In genomic region chr5:147935032-147935431, GRCh38 we compare ENCODE assay signal across 8 cellular contexts. TPM values are rescaled to one million over a fixed set of nuclear protein-coding genes. Genes with fewer than 3 reads are reported as not detected.
DNase-seq lines count a peak whose midpoint lies in the region; ATAC-seq and TF ChIP-seq lines count a peak whose summit lies in the region.

No MANE protein-coding gene starts in this region.

- H3K4me3 ChIP-seq in BE2C (ENCODE audit: low read depth, low read length) (no peak overlapping the region), heart left ventricle (no peak overlapping the region), suprapubic skin (no peak overlapping the region)

- 4 to 9% (median 8%) methylated on average over 3 of the region's 3 CpGs for WGBS in heart left ventricle, 4 donors
- WGBS in suprapubic skin, result 5% methylated on average over 3 of the region's 3 CpGs

- H3K4me1 ChIP-seq in BE2C (no peaks in the 10 kb centered on the region), heart left ventricle (no peaks in the 10 kb centered on the region), suprapubic skin (peaks cover 12% of the 10 kb centered on the region)

- H3K27me3 ChIP-seq in BE2C (peaks cover 26% of the 10 kb centered on the region), heart left ventricle (peaks cover 0 to 4% (median 0%) of the 10 kb centered on the region in 9 donors), suprapubic skin (no peaks in the 10 kb centered on the region)

- intact Hi-C loops in heart left ventricle (cut with DNase I), result loop anchor here (1.0 to 10.0 kb wide), 9 partner anchors 46 to 310 kb away; no protein-coding TSS in a partner anchor

- H3K27ac ChIP-seq in heart left ventricle (no peak overlapping the region), suprapubic skin (no peak overlapping the region)

- DNase-seq in BE2C (no peak), Kasumi-1 (lab: John Stamatoyannopoulos, UW) (peak; percentile 78 to 81), SKM-1 (lab: John Stamatoyannopoulos, UW; ENCODE audit: unreplicated experiment) (peak; percentile 20), heart left ventricle (no peak), suprapubic skin (ENCODE audit: low spot score in 2 of 2) (no peak)

- H3K36me3 ChIP-seq in BE2C (no peaks in the 10 kb centered on the region), heart left ventricle (no peaks in the 10 kb centered on the region), suprapubic skin (no peaks in the 10 kb centered on the region)

- TF ChIP-seq POLR2A in heart left ventricle (IDR thresholded peaks at IDR 0.05) (no peak), suprapubic skin (IDR thresholded peaks at IDR 0.05) (no peak)

- peak; percentile 10 to 80 (median 77) for ATAC-seq in heart left ventricle
- ATAC-seq in HG03571 (IDR thresholded peaks at IDR 0.05; ENCODE audit: unreplicated experiment), result no peak
- no peak for ATAC-seq in HG02610 (IDR thresholded peaks at IDR 0.05; ENCODE audit: unreplicated experiment)
- ATAC-seq in HG03521 (IDR thresholded peaks at IDR 0.05; ENCODE audit: unreplicated experiment), result no peak

- no peaks in the 10 kb centered on the region for H3K9me3 ChIP-seq in BE2C
- no peaks in the 10 kb centered on the region for H3K9me3 ChIP-seq in heart left ventricle
- H3K9me3 ChIP-seq in suprapubic skin, result no peaks in the 10 kb centered on the region

- TF ChIP-seq EP300 in suprapubic skin (IDR thresholded peaks at IDR 0.05), result no peak

- peak; percentile 47 for TF ChIP-seq CTCF in BE2C (IDR thresholded peaks at IDR 0.05; ENCODE audit: low read depth, low read length)
- peak in 11 of 12 donors; percentile 34 to 65 (median 52) for TF ChIP-seq CTCF in heart left ventricle (IDR thresholded peaks at IDR 0.05)
- TF ChIP-seq CTCF in suprapubic skin (IDR thresholded peaks at IDR 0.05), result peak; percentile 20 to 21

RNA-seq across cellular contexts. Expression of gene C5orf46, which starts 28.7 kb away (rescaled TPM):
- polyA plus RNA-seq in BE2C (2012; ENCODE audit: insufficient read depth, insufficient read length, low read depth), result not detected
- 10 to 100 TPM in 1 of 9 donors, 1 to 10 TPM in 7, not detected in 1; 3.8 to 14.1 (median 6.1) TPM for total RNA-seq in heart left ventricle
- polyA plus RNA-seq in heart left ventricle, result 10 to 100 TPM in 1 of 2 donors, 1 to 10 TPM in 1; 7.9 to 28.6 TPM
- total RNA-seq in suprapubic skin, result 100 to 1,000 TPM in 2 of 4 donors, 10 to 100 TPM in 2; 28.2 to 130 (median 86.4) TPM

RNA-seq across cellular contexts. Expression of gene SCGB3A2, which starts 56.5 kb away (rescaled TPM):
- not detected for polyA plus RNA-seq in BE2C (2012; ENCODE audit: insufficient read depth, insufficient read length, low read depth)
- not detected for total RNA-seq in heart left ventricle
- under 1 TPM in 1 of 2 donors, not detected in 1; 0.30 TPM for polyA plus RNA-seq in heart left ventricle
- not detected for total RNA-seq in suprapubic skin

Comparison
In these comparisons a context has a peak if more than half of its experiments do, and no peak if none do; other contexts are left out.
1. DNase-seq: peak in Kasumi-1 (2 of 2) and SKM-1 (single experiment); none in BE2C (single experiment), heart left ventricle (0 of 5) and suprapubic skin (0 of 2).
2. ATAC-seq: peak in heart left ventricle (4 of 4); none in HG03571 (single experiment), HG02610 (single experiment) and HG03521 (single experiment).
3. Peak in every context shown above with its lines, with median percentiles within 50 percentile points of each other: CTCF ChIP-seq.